In the genomic region with DNA sequence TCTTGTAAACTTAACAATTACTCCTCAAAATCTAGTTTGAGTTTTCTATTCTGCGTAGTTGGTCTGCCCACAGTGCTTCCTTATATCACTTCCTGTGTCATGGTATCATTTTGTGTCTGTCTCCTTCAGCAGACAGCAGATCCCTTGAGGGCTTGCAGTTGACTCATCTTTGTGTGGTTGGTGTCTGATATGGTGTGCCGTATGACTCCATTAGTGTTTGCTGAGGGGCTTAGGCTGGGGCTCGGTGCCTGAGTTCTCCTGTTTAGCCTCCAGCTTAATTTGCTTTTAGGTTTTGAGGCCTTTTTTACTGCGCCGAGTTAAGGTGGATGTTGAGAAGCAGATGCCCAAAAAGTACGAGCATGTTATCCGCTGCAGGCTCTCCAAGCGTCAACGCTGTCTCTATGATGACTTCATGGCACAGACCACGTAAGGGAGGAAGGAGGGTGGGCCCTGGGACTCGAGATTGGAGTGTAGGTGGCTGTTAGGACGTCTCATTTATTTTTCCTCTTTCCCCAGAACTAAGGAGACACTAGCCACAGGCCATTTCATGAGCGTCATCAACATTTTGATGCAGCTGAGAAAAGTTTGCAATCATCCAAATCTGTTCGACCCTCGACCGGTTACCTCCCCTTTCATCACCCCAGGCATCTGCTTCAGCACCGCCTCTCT, we compare ENCODE assay signal across 9 cellular contexts. TPM values are rescaled to one million over a fixed set of nuclear protein-coding genes. Genes with fewer than 3 reads are reported as not detected.
DNase-seq lines count a peak whose midpoint lies in the region; ATAC-seq, FAIRE-seq and TF ChIP-seq lines count a peak whose summit lies in the region.
"Had no signal": no experiment of that assay in that cellular context is flagged by ENCODE, and none has a peak within 500 bp of the region (broad histone marks: within the 10 kb centered on the region; RNA-seq: fewer than 3 reads in every experiment).

No MANE protein-coding gene starts in this region.

- H3K27me3 ChIP-seq in right lobe of liver (no peaks in the 10 kb centered on the region), HepG2 (ENCODE audit: control insufficient read depth in 1 of 2, insufficient read depth in 2 of 2, low read length in 2 of 2) (no peaks in the 10 kb centered on the region), upper lobe of right lung (no peaks in the 10 kb centered on the region)

- no TSS peak for BruUV-seq in HepG2 (replicated peaks; lab: Mats Ljungman, UMichigan)

- no peak overlapping the region for H3K4me2 ChIP-seq in HepG2 (ENCODE audit: low read depth, low read length)

- H3K4me1 ChIP-seq in right lobe of liver (peaks cover 0 to 10% (median 0%) of the 10 kb centered on the region in 4 donors), HepG2 (ENCODE audit: insufficient read depth, low read length) (peaks cover 8% of the 10 kb centered on the region), mucosa of descending colon (ENCODE audit: low read depth) (no peaks in the 10 kb centered on the region), upper lobe of right lung (peaks cover 3% of the 10 kb centered on the region)

- FAIRE-seq in HepG2 (lab: Jason Lieb, UNC) = no peak

- H3K9me3 ChIP-seq in right lobe of liver (no peaks in the 10 kb centered on the region), HepG2 (ENCODE audit: low read length) (no peaks in the 10 kb centered on the region), mucosa of descending colon (no peaks in the 10 kb centered on the region), upper lobe of right lung (no peaks in the 10 kb centered on the region)

- H3K27ac ChIP-seq in right lobe of liver (peak overlapping the region in 1 of 3 donors; percentile 15), HepG2 (ENCODE audit: extremely low read length, insufficient read depth, low read length) (no peak overlapping the region), upper lobe of right lung (peak overlapping the region; percentile 45)

- H3K4me1 Mint-ChIP-seq in activated T-helper 1 cell treated with anti-CD3 and anti-CD28 coated beads, Interleukin-12 subunit alpha, Interleukin-12 subunit beta, Interleukin-2, Interleukin-4 antibody, amounts not matched to agents 30 ng/mL and 10 ng/mL and 1 ng/mL, durations not matched to agents 14 hours and 24 hours and 36 hours (ENCODE audit: low read depth) = peaks cover 49% of the 10 kb centered on the region

- H3K4me3 ChIP-seq in right lobe of liver (no peak overlapping the region), HepG2 (replicated peaks in 1 of 3; ENCODE audit: insufficient read depth in 1 of 3, low read depth in 2 of 3, low read length in 3 of 3) (no peak overlapping the region), mucosa of descending colon (no peak overlapping the region), upper lobe of right lung (no peak overlapping the region), foreskin fibroblast (ENCODE audit: low read depth in 1 of 2, low read length in 2 of 2) (no peak overlapping the region)

- H3K9ac ChIP-seq in HepG2 (ENCODE audit: insufficient read depth, low read depth, low read length) = no peak overlapping the region

- intact Hi-C loops in right lobe of liver (cut with DNase I) (no loop called here), HepG2 (cut with micrococcal nuclease; ENCODE audit: unreplicated experiment) (no loop called here), mucosa of descending colon (cut with DNase I, micrococcal nuclease) (no loop called here), upper lobe of right lung (cut with DNase I) (loop anchor here (10.0 kb wide), 1 partner anchor 49 kb away; the partner anchor contains the start of genes CFAP119 and RNF40)
- intact Hi-C loops in activated T-helper 1 cell treated with anti-CD3 and anti-CD28 coated beads, Interleukin-12 subunit alpha, Interleukin-12 subunit beta, Interleukin-2, Interleukin-4 antibody, amounts not matched to agents 30 ng/mL and 10 ng/mL and 1 ng/mL, durations not matched to agents 14 hours and 24 hours and 36 hours (cut with micrococcal nuclease) = loop anchor here (1.0 kb wide), 1 partner anchor 17 kb away; the partner anchor contains the start of gene SRCAP

- TF ChIP-seq CTCF in right lobe of liver (IDR thresholded peaks at IDR 0.05) = no peak
- no peak for TF ChIP-seq CTCF in HepG2 (CRISPR knock-in tag; IDR thresholded peaks at IDR 0.05)
- TF ChIP-seq CTCF in mucosa of descending colon (IDR thresholded peaks at IDR 0.05) = no peak
- no peak for TF ChIP-seq CTCF in upper lobe of right lung (IDR thresholded peaks at IDR 0.05)
- no peak for TF ChIP-seq CTCF in foreskin fibroblast (IDR thresholded peaks at IDR 0.05; ENCODE audit: low read depth, low read length)

- H3K79me2 ChIP-seq in HepG2 (ENCODE audit: insufficient read depth, low read length) = peaks cover 2% of the 10 kb centered on the region

- no peak for TF ChIP-seq RAD21 in HepG2 (CRISPR knock-in tag; IDR thresholded peaks at IDR 0.05)

- no peak for TF ChIP-seq EP300 in HepG2 (IDR thresholded peaks at IDR 0.05; ENCODE audit: low read depth in 2 of 2, low read length in 2 of 2)
- no peak for TF ChIP-seq EP300 in HepG2 (CRISPR knock-in tag; IDR thresholded peaks at IDR 0.05; ENCODE audit: borderline replicate concordance)

- no peaks in the 10 kb centered on the region for H4K20me1 ChIP-seq in HepG2 (ENCODE audit: insufficient read depth, low read length)

- ATAC-seq in right lobe of liver = peak; percentile 26 to 39 (median 34)
- ATAC-seq in HepG2 = no peak
- ATAC-seq in mucosa of descending colon = peak; percentile 65
- ATAC-seq in upper lobe of right lung = peak; percentile 77
- ATAC-seq: Panc1 had no signal

- H3K4me3 Mint-ChIP-seq in activated T-helper 1 cell treated with anti-CD3 and anti-CD28 coated beads, Interleukin-12 subunit alpha, Interleukin-12 subunit beta, Interleukin-2, Interleukin-4 antibody, amounts not matched to agents 30 ng/mL and 10 ng/mL and 1 ng/mL, durations not matched to agents 14 hours and 24 hours and 36 hours = peak overlapping the region; percentile 65

- H3K9me3 Mint-ChIP-seq in activated T-helper 1 cell treated with anti-CD3 and anti-CD28 coated beads, Interleukin-12 subunit alpha, Interleukin-12 subunit beta, Interleukin-2, Interleukin-4 antibody, amounts not matched to agents 30 ng/mL and 10 ng/mL and 1 ng/mL, durations not matched to agents 14 hours and 24 hours and 36 hours = no peaks in the 10 kb centered on the region

- H3K27ac Mint-ChIP-seq in activated T-helper 1 cell treated with anti-CD3 and anti-CD28 coated beads, Interleukin-12 subunit alpha, Interleukin-12 subunit beta, Interleukin-2, Interleukin-4 antibody, amounts not matched to agents 30 ng/mL and 10 ng/mL and 1 ng/mL, durations not matched to agents 14 hours and 24 hours and 36 hours = peak overlapping the region; percentile 94

- no peak for TF ChIP-seq POLR2A in right lobe of liver (IDR thresholded peaks at IDR 0.05)
- TF ChIP-seq POLR2A in HepG2 (IDR thresholded peaks at IDR 0.05; ENCODE audit: insufficient read depth in 1 of 2, low read depth in 2 of 2, low read length in 2 of 2) = no peak

- POLR2A ChIA-PET in HepG2 (lab: Yijun Ruan, JAX) = no interaction called here

- peaks cover 35 to 96% (median 66%) of the 10 kb centered on the region in 4 donors for H3K36me3 ChIP-seq in right lobe of liver
- peaks cover 62 to 87% of the 10 kb centered on the region in 2 experiments for H3K36me3 ChIP-seq in HepG2 (replicated peaks in 1 of 2; ENCODE audit: control insufficient read depth in 1 of 2, insufficient read depth in 2 of 2, low read length in 2 of 2)
- H3K36me3 ChIP-seq in mucosa of descending colon (ENCODE audit: low read depth) = peaks cover 45% of the 10 kb centered on the region
- peaks cover 99% of the 10 kb centered on the region for H3K36me3 ChIP-seq in upper lobe of right lung

- H2AFZ ChIP-seq in HepG2 (ENCODE audit: low read length) = no peak overlapping the region

- no peaks in the 10 kb centered on the region for H3K27me3 Mint-ChIP-seq in activated T-helper 1 cell treated with anti-CD3 and anti-CD28 coated beads, Interleukin-12 subunit alpha, Interleukin-12 subunit beta, Interleukin-2, Interleukin-4 antibody, amounts not matched to agents 30 ng/mL and 10 ng/mL and 1 ng/mL, durations not matched to agents 14 hours and 24 hours and 36 hours (ENCODE audit: insufficient read depth)

- CTCF ChIA-PET in HepG2 (lab: Yijun Ruan, JAX; ENCODE audit: low intra/inter-chr PET ratio, low total read pairs) = no interaction called here

- H3K36me3 Mint-ChIP-seq in activated T-helper 1 cell treated with anti-CD3 and anti-CD28 coated beads, Interleukin-12 subunit alpha, Interleukin-12 subunit beta, Interleukin-2, Interleukin-4 antibody, amounts not matched to agents 30 ng/mL and 10 ng/mL and 1 ng/mL, durations not matched to agents 14 hours and 24 hours and 36 hours (ENCODE audit: low read depth) = peaks cover 61% of the 10 kb centered on the region

- DNase-seq in right lobe of liver (no peak), HepG2 (ENCODE audit: low spot score) (no peak), mucosa of descending colon (no peak), upper lobe of right lung (no peak), NCI-H510A (lab: John Stamatoyannopoulos, UW) (no peak), foreskin fibroblast (no peak), inferior parietal cortex (ENCODE audit: extremely low spot score) (no peak)
- peak; percentile 28 for DNase-seq in activated T-helper 1 cell treated with anti-CD3 and anti-CD28 coated beads, Interleukin-12 subunit alpha, Interleukin-12 subunit beta, Interleukin-2, Interleukin-4 antibody, amounts not matched to agents 30 ng/mL and 10 ng/mL and 1 ng/mL, durations not matched to agents 14 hours and 24 hours and 36 hours (ENCODE audit: low spot score)

- 72% methylated on average over 14 of the region's 17 CpGs for WGBS in right lobe of liver (ENCODE audit: insufficient coverage, low coverage, low lambda C conversion rate, missing lambda C conversion rate)
- 97% methylated on average over 17 of the region's 17 CpGs for WGBS in HepG2 (ENCODE audit: low lambda C conversion rate)

- in situ Hi-C loops in HepG2 (cut with HindIII; ENCODE audit: extremely low pct_ligation_motif_present, low pct_unique_long_range_greater_than_20kb) = no loop called here

RNA-seq across cellular contexts. Expression of gene SRCAP, which starts 16.9 kb away (rescaled TPM):
- 10 to 100 TPM; 12.1 to 31.3 (median 22.6) TPM for total RNA-seq in right lobe of liver
- total RNA-seq in HepG2 (2016; rRNA removed; fragmentation: Illumina TruSeq; extraction: Trizol) = 9.0 and 27.8 TPM in 2 replicates
- 13.8 and 14.2 TPM in 2 replicates for total RNA-seq in HepG2 (2016; cell fraction: cytosol; rRNA removed; fragmentation: Illumina TruSeq; extraction: Trizol; ENCODE audit: low read depth)
- 9.7 and 19.4 TPM in 2 replicates for total RNA-seq in HepG2 (2016; cell fraction: insoluble cytoplasmic fraction; rRNA removed; fragmentation: Illumina TruSeq; extraction: Trizol)
- 6.2 and 6.3 TPM in 2 replicates for total RNA-seq in HepG2 (2016; cell fraction: membrane; rRNA removed; fragmentation: Illumina TruSeq; extraction: Trizol)
- 19.4 and 23.7 TPM in 2 replicates for total RNA-seq in HepG2 (2016; cell fraction: nucleus; rRNA removed; fragmentation: Illumina TruSeq; extraction: Trizol)
- 4.9 TPM in 2 replicates for polyA plus RNA-seq in HepG2 (2011; rRNA removed)
- 0.72 and 0.78 TPM in 2 replicates for polyA plus RNA-seq in HepG2 (2011; cell fraction: cytosol; rRNA removed)
- polyA plus RNA-seq in HepG2 (2011; cell fraction: nucleus; rRNA removed) = 29.7 and 43.5 TPM in 2 replicates
- polyA plus RNA-seq in HepG2 (2012) = 14.4 and 16.2 TPM in 2 replicates
- 0.08 and 0.18 TPM in 2 replicates for polyA plus RNA-seq in HepG2 (2016; cell fraction: cytosol; fragmentation: Illumina TruSeq; extraction: Trizol; ENCODE audit: low read depth)
- 4.1 and 8.0 TPM in 2 replicates for polyA plus RNA-seq in HepG2 (2016; cell fraction: insoluble cytoplasmic fraction; fragmentation: Illumina TruSeq; extraction: Trizol; ENCODE audit: low read depth)
- polyA plus RNA-seq in HepG2 (2016; cell fraction: membrane; fragmentation: Illumina TruSeq; extraction: Trizol; ENCODE audit: low read depth) = 0.25 and 0.49 TPM in 2 replicates
- polyA plus RNA-seq in HepG2 (2016; cell fraction: nucleus; fragmentation: Illumina TruSeq; extraction: Trizol; ENCODE audit: insufficient read depth, low read depth) = 43.3 and 55.9 TPM in 2 replicates
- 32.0 and 40.1 TPM in 2 replicates for polyA minus RNA-seq in HepG2 (2011; rRNA and poly(A)+ RNA removed; ENCODE audit: low replicate concordance)
- 12.0 and 13.6 TPM in 2 replicates for polyA minus RNA-seq in HepG2 (2011; cell fraction: cytosol; rRNA and poly(A)+ RNA removed)
- 24.1 and 38.5 TPM in 2 replicates for polyA minus RNA-seq in HepG2 (2011; cell fraction: nucleus; rRNA and poly(A)+ RNA removed)
- total RNA-seq in activated T-helper 1 cell treated with anti-CD3 and anti-CD28 coated beads, Interleukin-12 subunit alpha, Interleukin-12 subunit beta, Interleukin-2, Interleukin-4 antibody, amounts not matched to agents 30 ng/mL and 10 ng/mL and 1 ng/mL, durations not matched to agents 14 hours and 24 hours and 36 hours = 91.1 and 93.4 TPM in 2 replicates
- 10 to 100 TPM; 64.8 to 88.9 (median 65.4) TPM for total RNA-seq in mucosa of descending colon
- total RNA-seq in upper lobe of right lung = 66.6 TPM

RNA-seq across cellular contexts. Expression of gene PHKG2, which starts 32.3 kb away (rescaled TPM):
- total RNA-seq in right lobe of liver = 10 to 100 TPM; 17.1 to 22.1 (median 18.4) TPM
- total RNA-seq in HepG2 (2016; rRNA removed; fragmentation: Illumina TruSeq; extraction: Trizol) = 33.9 and 37.4 TPM in 2 replicates
- total RNA-seq in HepG2 (2016; cell fraction: cytosol; rRNA removed; fragmentation: Illumina TruSeq; extraction: Trizol; ENCODE audit: low read depth) = 13.4 TPM in 2 replicates
- total RNA-seq in HepG2 (2016; cell fraction: insoluble cytoplasmic fraction; rRNA removed; fragmentation: Illumina TruSeq; extraction: Trizol) = 32.9 and 41.4 TPM in 2 replicates
- total RNA-seq in HepG2 (2016; cell fraction: membrane; rRNA removed; fragmentation: Illumina TruSeq; extraction: Trizol) = 23.7 and 24.3 TPM in 2 replicates
- 39.5 and 43.1 TPM in 2 replicates for total RNA-seq in HepG2 (2016; cell fraction: nucleus; rRNA removed; fragmentation: Illumina TruSeq; extraction: Trizol)
- polyA plus RNA-seq in HepG2 (2011; rRNA removed) = 39.8 and 42.1 TPM in 2 replicates
- 22.7 and 30.8 TPM in 2 replicates for polyA plus RNA-seq in HepG2 (2011; cell fraction: cytosol; rRNA removed)
- polyA plus RNA-seq in HepG2 (2011; cell fraction: nucleus; rRNA removed) = 140 and 166 TPM in 2 replicates
- 21.4 and 22.8 TPM in 2 replicates for polyA plus RNA-seq in HepG2 (2012)
- polyA plus RNA-seq in HepG2 (2016; cell fraction: cytosol; fragmentation: Illumina TruSeq; extraction: Trizol; ENCODE audit: low read depth) = 15.4 and 16.5 TPM in 2 replicates
- 38.9 and 41.5 TPM in 2 replicates for polyA plus RNA-seq in HepG2 (2016; cell fraction: insoluble cytoplasmic fraction; fragmentation: Illumina TruSeq; extraction: Trizol; ENCODE audit: low read depth)
- 21.3 and 23.8 TPM in 2 replicates for polyA plus RNA-seq in HepG2 (2016; cell fraction: membrane; fragmentation: Illumina TruSeq; extraction: Trizol; ENCODE audit: low read depth)
- 142 and 147 TPM in 2 replicates for polyA plus RNA-seq in HepG2 (2016; cell fraction: nucleus; fragmentation: Illumina TruSeq; extraction: Trizol; ENCODE audit: insufficient read depth, low read depth)
- polyA minus RNA-seq in HepG2 (2011; rRNA and poly(A)+ RNA removed; ENCODE audit: low replicate concordance) = 53.8 and 68.9 TPM in 2 replicates
- polyA minus RNA-seq in HepG2 (2011; cell fraction: cytosol; rRNA and poly(A)+ RNA removed) = 9.0 and 12.9 TPM in 2 replicates
- polyA minus RNA-seq in HepG2 (2011; cell fraction: nucleus; rRNA and poly(A)+ RNA removed) = 38.1 and 40.3 TPM in 2 replicates
- total RNA-seq in activated T-helper 1 cell treated with anti-CD3 and anti-CD28 coated beads, Interleukin-12 subunit alpha, Interleukin-12 subunit beta, Interleukin-2, Interleukin-4 antibody, amounts not matched to agents 30 ng/mL and 10 ng/mL and 1 ng/mL, durations not matched to agents 14 hours and 24 hours and 36 hours = 42.4 and 43.6 TPM in 2 replicates
- total RNA-seq in mucosa of descending colon = 10 to 100 TPM; 32.1 to 37.6 (median 33.0) TPM
- 26.0 TPM for total RNA-seq in upper lobe of right lung

RNA-seq across cellular contexts. Expression of gene CFAP119, which starts 46.0 kb away (rescaled TPM):
- total RNA-seq in right lobe of liver (1 to 10 TPM in 1 of 6 experiments, under 1 TPM in 4, not detected in 1; 0.19 to 1.8 (median 0.29) TPM), HepG2 (2016; rRNA removed; fragmentation: Illumina TruSeq; extraction: Trizol) (1.2 and 6.4 TPM in 2 replicates), mucosa of descending colon (1 to 10 TPM; 4.6 to 5.5 (median 5.1) TPM), upper lobe of right lung (5.5 TPM)
- 0.51 and 0.71 TPM in 2 replicates for total RNA-seq in HepG2 (2016; cell fraction: cytosol; rRNA removed; fragmentation: Illumina TruSeq; extraction: Trizol; ENCODE audit: low read depth)
- 1.4 and 4.0 TPM in 2 replicates for total RNA-seq in HepG2 (2016; cell fraction: insoluble cytoplasmic fraction; rRNA removed; fragmentation: Illumina TruSeq; extraction: Trizol)
- total RNA-seq in HepG2 (2016; cell fraction: membrane; rRNA removed; fragmentation: Illumina TruSeq; extraction: Trizol) = 0.83 and 1.7 TPM in 2 replicates
- 11.6 and 12.1 TPM in 2 replicates for total RNA-seq in HepG2 (2016; cell fraction: nucleus; rRNA removed; fragmentation: Illumina TruSeq; extraction: Trizol)
- 4.0 and 6.4 TPM in 2 replicates for polyA plus RNA-seq in HepG2 (2011; rRNA removed)
- polyA plus RNA-seq in HepG2 (2011; cell fraction: cytosol; rRNA removed) = 1.3 and 2.2 TPM in 2 replicates
- polyA plus RNA-seq in HepG2 (2011; cell fraction: nucleus; rRNA removed) = 37.2 and 53.6 TPM in 2 replicates
- polyA plus RNA-seq in HepG2 (2012) = 0.84 and 2.1 TPM in 2 replicates
- polyA plus RNA-seq in HepG2 (2016; cell fraction: cytosol; fragmentation: Illumina TruSeq; extraction: Trizol; ENCODE audit: low read depth) = 0.78 and 0.96 TPM in 2 replicates
- 0.91 and 1.5 TPM in 2 replicates for polyA plus RNA-seq in HepG2 (2016; cell fraction: insoluble cytoplasmic fraction; fragmentation: Illumina TruSeq; extraction: Trizol; ENCODE audit: low read depth)
- polyA plus RNA-seq in HepG2 (2016; cell fraction: membrane; fragmentation: Illumina TruSeq; extraction: Trizol; ENCODE audit: low read depth) = 0.41 and 1.4 TPM in 2 replicates
- polyA plus RNA-seq in HepG2 (2016; cell fraction: nucleus; fragmentation: Illumina TruSeq; extraction: Trizol; ENCODE audit: insufficient read depth, low read depth) = 22.1 and 31.9 TPM in 2 replicates
- polyA minus RNA-seq in HepG2 (2011; rRNA and poly(A)+ RNA removed; ENCODE audit: low replicate concordance) = 1.5 and 16.0 TPM in 2 replicates
- 0.69 and 1.8 TPM in 2 replicates for polyA minus RNA-seq in HepG2 (2011; cell fraction: cytosol; rRNA and poly(A)+ RNA removed)
- polyA minus RNA-seq in HepG2 (2011; cell fraction: nucleus; rRNA and poly(A)+ RNA removed) = 3.7 and 5.2 TPM in 2 replicates
- total RNA-seq in activated T-helper 1 cell treated with anti-CD3 and anti-CD28 coated beads, Interleukin-12 subunit alpha, Interleukin-12 subunit beta, Interleukin-2, Interleukin-4 antibody, amounts not matched to agents 30 ng/mL and 10 ng/mL and 1 ng/mL, durations not matched to agents 14 hours and 24 hours and 36 hours = 4.4 and 5.6 TPM in 2 replicates

RNA-seq across cellular contexts. Expression of gene RNF40, which starts 46.2 kb away (rescaled TPM):
- total RNA-seq in right lobe of liver = 10 to 100 TPM; 34.3 to 56.8 (median 46.7) TPM
- total RNA-seq in HepG2 (2016; rRNA removed; fragmentation: Illumina TruSeq; extraction: Trizol) = 85.6 and 102 TPM in 2 replicates
- 11.9 and 12.0 TPM in 2 replicates for total RNA-seq in HepG2 (2016; cell fraction: cytosol; rRNA removed; fragmentation: Illumina TruSeq; extraction: Trizol; ENCODE audit: low read depth)
- total RNA-seq in HepG2 (2016; cell fraction: insoluble cytoplasmic fraction; rRNA removed; fragmentation: Illumina TruSeq; extraction: Trizol) = 79.6 and 89.9 TPM in 2 replicates
- 40.5 and 47.1 TPM in 2 replicates for total RNA-seq in HepG2 (2016; cell fraction: membrane; rRNA removed; fragmentation: Illumina TruSeq; extraction: Trizol)
- 55.6 and 65.6 TPM in 2 replicates for total RNA-seq in HepG2 (2016; cell fraction: nucleus; rRNA removed; fragmentation: Illumina TruSeq; extraction: Trizol)
- 84.0 and 91.0 TPM in 2 replicates for polyA plus RNA-seq in HepG2 (2011; rRNA removed)
- 47.5 and 49.3 TPM in 2 replicates for polyA plus RNA-seq in HepG2 (2011; cell fraction: cytosol; rRNA removed)
- polyA plus RNA-seq in HepG2 (2011; cell fraction: nucleus; rRNA removed) = 128 and 147 TPM in 2 replicates
- 44.7 and 52.0 TPM in 2 replicates for polyA plus RNA-seq in HepG2 (2012)
- polyA plus RNA-seq in HepG2 (2016; cell fraction: cytosol; fragmentation: Illumina TruSeq; extraction: Trizol; ENCODE audit: low read depth) = 8.6 and 10.7 TPM in 2 replicates
- polyA plus RNA-seq in HepG2 (2016; cell fraction: insoluble cytoplasmic fraction; fragmentation: Illumina TruSeq; extraction: Trizol; ENCODE audit: low read depth) = 87.6 and 98.5 TPM in 2 replicates
- 29.9 and 30.8 TPM in 2 replicates for polyA plus RNA-seq in HepG2 (2016; cell fraction: membrane; fragmentation: Illumina TruSeq; extraction: Trizol; ENCODE audit: low read depth)
- polyA plus RNA-seq in HepG2 (2016; cell fraction: nucleus; fragmentation: Illumina TruSeq; extraction: Trizol; ENCODE audit: insufficient read depth, low read depth) = 131 and 139 TPM in 2 replicates
- 110 and 128 TPM in 2 replicates for polyA minus RNA-seq in HepG2 (2011; rRNA and poly(A)+ RNA removed; ENCODE audit: low replicate concordance)
- polyA minus RNA-seq in HepG2 (2011; cell fraction: cytosol; rRNA and poly(A)+ RNA removed) = 42.3 and 58.2 TPM in 2 replicates
- 34.0 and 43.5 TPM in 2 replicates for polyA minus RNA-seq in HepG2 (2011; cell fraction: nucleus; rRNA and poly(A)+ RNA removed)
- total RNA-seq in activated T-helper 1 cell treated with anti-CD3 and anti-CD28 coated beads, Interleukin-12 subunit alpha, Interleukin-12 subunit beta, Interleukin-2, Interleukin-4 antibody, amounts not matched to agents 30 ng/mL and 10 ng/mL and 1 ng/mL, durations not matched to agents 14 hours and 24 hours and 36 hours = 98.2 and 98.5 TPM in 2 replicates
- 100 to 1,000 TPM in 1 of 3 donors, 10 to 100 TPM in 2; 87.6 to 110 (median 96.3) TPM for total RNA-seq in mucosa of descending colon
- total RNA-seq in upper lobe of right lung = 93.6 TPM

RNA-seq across cellular contexts. Expression of gene FBRS, which starts 57.7 kb away (rescaled TPM):
- 10 to 100 TPM; 13.0 to 26.2 (median 20.9) TPM for total RNA-seq in right lobe of liver
- total RNA-seq in HepG2 (2016; rRNA removed; fragmentation: Illumina TruSeq; extraction: Trizol) = 10.1 and 16.2 TPM in 2 replicates
- total RNA-seq in HepG2 (2016; cell fraction: cytosol; rRNA removed; fragmentation: Illumina TruSeq; extraction: Trizol; ENCODE audit: low read depth) = 22.4 and 23.4 TPM in 2 replicates
- 7.9 and 15.3 TPM in 2 replicates for total RNA-seq in HepG2 (2016; cell fraction: insoluble cytoplasmic fraction; rRNA removed; fragmentation: Illumina TruSeq; extraction: Trizol)
- 18.4 and 19.8 TPM in 2 replicates for total RNA-seq in HepG2 (2016; cell fraction: membrane; rRNA removed; fragmentation: Illumina TruSeq; extraction: Trizol)
- total RNA-seq in HepG2 (2016; cell fraction: nucleus; rRNA removed; fragmentation: Illumina TruSeq; extraction: Trizol) = 21.9 and 27.5 TPM in 2 replicates
- 13.7 and 14.8 TPM in 2 replicates for polyA plus RNA-seq in HepG2 (2011; rRNA removed)
- 3.3 and 5.2 TPM in 2 replicates for polyA plus RNA-seq in HepG2 (2011; cell fraction: cytosol; rRNA removed)
- polyA plus RNA-seq in HepG2 (2011; cell fraction: nucleus; rRNA removed) = 105 and 114 TPM in 2 replicates
- 26.9 and 27.9 TPM in 2 replicates for polyA plus RNA-seq in HepG2 (2012)
- polyA plus RNA-seq in HepG2 (2016; cell fraction: cytosol; fragmentation: Illumina TruSeq; extraction: Trizol; ENCODE audit: low read depth) = 3.9 TPM in 2 replicates
- 20.3 and 27.9 TPM in 2 replicates for polyA plus RNA-seq in HepG2 (2016; cell fraction: insoluble cytoplasmic fraction; fragmentation: Illumina TruSeq; extraction: Trizol; ENCODE audit: low read depth)
- 7.5 and 9.2 TPM in 2 replicates for polyA plus RNA-seq in HepG2 (2016; cell fraction: membrane; fragmentation: Illumina TruSeq; extraction: Trizol; ENCODE audit: low read depth)
- 74.8 and 79.3 TPM in 2 replicates for polyA plus RNA-seq in HepG2 (2016; cell fraction: nucleus; fragmentation: Illumina TruSeq; extraction: Trizol; ENCODE audit: insufficient read depth, low read depth)
- polyA minus RNA-seq in HepG2 (2011; rRNA and poly(A)+ RNA removed; ENCODE audit: low replicate concordance) = 18.8 and 22.6 TPM in 2 replicates
- 8.0 and 10.7 TPM in 2 replicates for polyA minus RNA-seq in HepG2 (2011; cell fraction: cytosol; rRNA and poly(A)+ RNA removed)
- 80.9 and 81.4 TPM in 2 replicates for polyA minus RNA-seq in HepG2 (2011; cell fraction: nucleus; rRNA and poly(A)+ RNA removed)
- 116 and 125 TPM in 2 replicates for total RNA-seq in activated T-helper 1 cell treated with anti-CD3 and anti-CD28 coated beads, Interleukin-12 subunit alpha, Interleukin-12 subunit beta, Interleukin-2, Interleukin-4 antibody, amounts not matched to agents 30 ng/mL and 10 ng/mL and 1 ng/mL, durations not matched to agents 14 hours and 24 hours and 36 hours
- 10 to 100 TPM; 82.6 to 97.1 (median 85.8) TPM for total RNA-seq in mucosa of descending colon
- total RNA-seq in upper lobe of right lung = 65.0 TPM

Comparison
In these comparisons a context has a peak if more than half of its experiments do, and no peak if none do; other contexts are left out.
1. intact Hi-C loops: an anchor here in activated T-helper 1 cell treated with anti-CD3 and anti-CD28 coated beads, Interleukin-12 subunit alpha, Interleukin-12 subunit beta, Interleukin-2, Interleukin-4 antibody, amounts not matched to agents 30 ng/mL and 10 ng/mL and 1 ng/mL, durations not matched to agents 14 hours and 24 hours and 36 hours (1.0 kb wide) and upper lobe of right lung (10.0 kb wide); none called in right lobe of liver, HepG2 and mucosa of descending colon.